10 cellular contexts compared by ENCODE assay signal in the genomic region with DNA sequence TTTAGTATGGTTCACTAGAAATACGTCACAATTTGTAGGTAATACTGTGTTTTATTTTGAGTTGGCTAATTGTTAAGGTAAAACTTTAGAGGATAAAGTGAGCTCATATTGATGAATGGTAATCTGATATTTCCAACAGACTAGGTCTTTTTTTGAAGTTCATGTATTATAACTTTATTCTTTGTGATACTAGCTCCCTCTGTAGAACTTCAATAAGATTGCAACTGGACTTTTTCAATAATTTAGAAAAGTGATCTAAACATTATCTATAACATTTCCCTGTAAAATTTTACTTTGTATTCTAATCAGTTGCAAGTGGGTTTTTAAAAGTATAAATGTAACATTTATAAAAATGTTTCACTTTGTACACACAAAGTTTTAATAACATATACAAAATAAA.
DNase-seq lines count a peak whose midpoint lies in the region; ATAC-seq and TF ChIP-seq lines count a peak whose summit lies in the region.
"Had no signal": no experiment of that assay in that cellular context is flagged by ENCODE, and none has a peak within 500 bp of the region (broad histone marks: within the 10 kb centered on the region; RNA-seq: fewer than 3 reads in every experiment).

No MANE protein-coding gene starts in this region.

- no peak for TF ChIP-seq POLR2A in gastrocnemius medialis (IDR thresholded peaks at IDR 0.05)

- intact Hi-C loops in dorsolateral prefrontal cortex (cut with DNase I): no loop called here
- intact Hi-C loops in gastrocnemius medialis (cut with DNase I; ENCODE audit: low total_unique reads): no loop called here

- no peaks in the 10 kb centered on the region for H3K4me1 ChIP-seq in gastrocnemius medialis

- H3K27ac ChIP-seq in dorsolateral prefrontal cortex (no peak overlapping the region), gastrocnemius medialis (no peak overlapping the region)

- TF ChIP-seq CTCF in dorsolateral prefrontal cortex (IDR thresholded peaks at IDR 0.05 in 54 of 56, conservative IDR thresholded peaks at IDR 0.05 in 2 of 56; ENCODE audit: low read depth in 1 of 56, partially characterized antibody in 56 of 56) (peak in 52 of 56 donors; percentile 9 to 70 (median 45)), gastrocnemius medialis (IDR thresholded peaks at IDR 0.05 in 4 of 5, conservative IDR thresholded peaks at IDR 0.05 in 1 of 5) (peak in 3 of 5 experiments; percentile 8 to 37 (median 10))

- ATAC-seq in gastrocnemius medialis (no peak), GM18909 (IDR thresholded peaks at IDR 0.05; ENCODE audit: poor library complexity, unreplicated experiment) (no peak), GM19455 (IDR thresholded peaks at IDR 0.05; ENCODE audit: unreplicated experiment) (no peak)

- H3K4me3 ChIP-seq in dorsolateral prefrontal cortex (no peak overlapping the region), gastrocnemius medialis (no peak overlapping the region)

- H3K27me3 ChIP-seq in dorsolateral prefrontal cortex: no peaks in the 10 kb centered on the region
- H3K27me3 ChIP-seq in gastrocnemius medialis: no peaks in the 10 kb centered on the region

- in situ Hi-C loops in gastrocnemius medialis (cut with MboI; ENCODE audit: low sequenced_read_pairs in 4 of 4): no loop called here

- DNase-seq in DMS53 (lab: John Stamatoyannopoulos, UW) (peak; percentile 37), DMS53 treated with DMSO at 0.1 percent for 48 hours (lab: John Stamatoyannopoulos, UW; ENCODE audit: unreplicated experiment) (no peak), M059J (ENCODE audit: low read depth) (peak; percentile 7), dorsolateral prefrontal cortex (no peak), gastrocnemius medialis (no peak), MV-4-11 (lab: John Stamatoyannopoulos, UW) (no peak)
- DNase-seq: cortex of kidney, NCI-H69 had no signal

- H3K9me3 ChIP-seq in gastrocnemius medialis: no peaks in the 10 kb centered on the region

- H3K36me3 ChIP-seq in gastrocnemius medialis: no peaks in the 10 kb centered on the region

Comparison
In these comparisons a context has a peak if more than half of its experiments do, and no peak if none do; other contexts are left out.
1. DNase-seq: peak in DMS53 (single experiment) and M059J (single experiment); none in DMS53 treated with DMSO at 0.1 percent for 48 hours (single experiment), dorsolateral prefrontal cortex (0 of 10), gastrocnemius medialis (0 of 2) and MV-4-11 (single experiment).